In genomic region chr20:341682-342081, GRCh38 we compare ENCODE assay signal across 10 cellular contexts. TPM values are rescaled to one million over a fixed set of nuclear protein-coding genes. Genes with fewer than 3 reads are reported as not detected.
DNase-seq lines count a peak whose midpoint lies in the region; ATAC-seq and TF ChIP-seq lines count a peak whose summit lies in the region.
"Had no signal": no experiment of that assay in that cellular context is flagged by ENCODE, and none has a peak within 500 bp of the region (broad histone marks: within the 10 kb centered on the region; RNA-seq: fewer than 3 reads in every experiment).

No MANE protein-coding gene starts in this region.

- DNase-seq in Daoy (ENCODE audit: low read depth), result peak; percentile 84
- peak; percentile 100 for DNase-seq in M059J (ENCODE audit: low read depth)
- peak; percentile 36 for DNase-seq in adipocyte (ENCODE audit: low read depth)
- DNase-seq in mucosa of descending colon, result peak in 1 of 3 donors; percentile 46
- DNase-seq in activated gamma-delta T cell (lab: John Stamatoyannopoulos, UW), result no peak
- DNase-seq in vagina (ENCODE audit: extremely low spot score in 2 of 2), result no peak
- DNase-seq: NCI-H2029 treated with DMSO at 0.1 percent for 48 hours had no signal

- TF ChIP-seq CTCF in mucosa of descending colon (IDR thresholded peaks at IDR 0.05) (no peak), vagina (IDR thresholded peaks at IDR 0.05) (no peak)

- H3K4me1 ChIP-seq in adipocyte (ENCODE audit: control insufficient read depth, insufficient read depth, low read length) (peaks cover 7% of the 10 kb centered on the region), mucosa of descending colon (ENCODE audit: low read depth) (no peaks in the 10 kb centered on the region), vagina (peaks cover 7% of the 10 kb centered on the region)

- H3K9ac ChIP-seq in adipocyte (ENCODE audit: low read length), result no peak overlapping the region

- H3K27ac ChIP-seq in vagina, result no peak overlapping the region

- H3K27me3 ChIP-seq in adipocyte (replicated peaks; ENCODE audit: control insufficient read depth, insufficient read depth, low read length) (no peaks in the 10 kb centered on the region), vagina (no peaks in the 10 kb centered on the region)

- no peak for TF ChIP-seq POLR2A in vagina (IDR thresholded peaks at IDR 0.05)

- H3K9me3 ChIP-seq in adipocyte (ENCODE audit: control insufficient read depth, low read length), result peaks cover 9% of the 10 kb centered on the region
- peaks cover 8% of the 10 kb centered on the region for H3K9me3 ChIP-seq in mucosa of descending colon
- no peaks in the 10 kb centered on the region for H3K9me3 ChIP-seq in vagina

- ATAC-seq in mucosa of descending colon (peak; percentile 89), HG02571 (IDR thresholded peaks at IDR 0.05; ENCODE audit: unreplicated experiment) (no peak), HG02870 (IDR thresholded peaks at IDR 0.05; ENCODE audit: unreplicated experiment) (no peak)
- ATAC-seq: stimulated activated memory B cell treated with anti-CD40 and anti-IgM and Interleukin-4, amounts not matched to agents 10 μg/mL and 1 μg/mL and 100 μg/mL, for 72 hours had no signal

- H3K36me3 ChIP-seq in adipocyte (ENCODE audit: control insufficient read depth, insufficient read depth, low read length, severe bottlenecking) (no peaks in the 10 kb centered on the region), mucosa of descending colon (ENCODE audit: low read depth) (no peaks in the 10 kb centered on the region), vagina (no peaks in the 10 kb centered on the region)

- no peak overlapping the region for H3K4me3 ChIP-seq in adipocyte (ENCODE audit: low read length)
- H3K4me3 ChIP-seq in mucosa of descending colon, result no peak overlapping the region
- no peak overlapping the region for H3K4me3 ChIP-seq in vagina

- intact Hi-C loops in mucosa of descending colon (cut with DNase I, micrococcal nuclease), result no loop called here
- intact Hi-C loops in vagina (cut with DNase I), result loop anchor here (10.0 kb wide), 1 partner anchor 63 kb away; the partner anchor contains the start of gene RBCK1

RNA-seq across cellular contexts. Expression of gene NRSN2, which starts 5.2 kb away (rescaled TPM):
- total RNA-seq in Daoy (2014; rRNA removed; shearing (Covaris generic)), result 19.2 and 19.3 TPM in 2 replicates
- 102 and 149 TPM in 2 replicates for total RNA-seq in M059J (2014; rRNA removed; shearing (Covaris generic))
- total RNA-seq in mucosa of descending colon (10 to 100 TPM in 2 of 3 donors, 1 to 10 TPM in 1; 8.7 to 21.1 (median 13.1) TPM), vagina (21.6 TPM)

RNA-seq across cellular contexts. Expression of gene SOX12, which starts 16.3 kb away (rescaled TPM):
- 1.1 and 1.5 TPM in 2 replicates for total RNA-seq in Daoy (2014; rRNA removed; shearing (Covaris generic))
- 5.1 and 16.5 TPM in 2 replicates for total RNA-seq in M059J (2014; rRNA removed; shearing (Covaris generic))
- total RNA-seq in mucosa of descending colon (10 to 100 TPM in 1 of 3 donors, 1 to 10 TPM in 2; 3.9 to 24.0 (median 4.5) TPM), vagina (4.4 TPM)

RNA-seq across cellular contexts. Expression of gene TRIB3, which starts 38.9 kb away (rescaled TPM):
- 11.2 and 16.3 TPM in 2 replicates for total RNA-seq in Daoy (2014; rRNA removed; shearing (Covaris generic))
- 34.1 and 35.5 TPM in 2 replicates for total RNA-seq in M059J (2014; rRNA removed; shearing (Covaris generic))
- total RNA-seq in mucosa of descending colon (1 to 10 TPM; 1.4 to 7.4 (median 3.4) TPM), vagina (15.7 TPM)

RNA-seq across cellular contexts. Expression of gene ZCCHC3, which starts 44.3 kb away (rescaled TPM):
- total RNA-seq in Daoy (2014; rRNA removed; shearing (Covaris generic)), result 14.3 and 15.8 TPM in 2 replicates
- total RNA-seq in M059J (2014; rRNA removed; shearing (Covaris generic)), result 12.7 and 16.9 TPM in 2 replicates
- total RNA-seq in mucosa of descending colon, result 10 to 100 TPM; 12.0 to 18.7 (median 12.6) TPM
- 13.8 TPM for total RNA-seq in vagina

RNA-seq across cellular contexts. Expression of gene C20orf96, which starts 51.1 kb away (rescaled TPM):
- 0.51 and 0.57 TPM in 2 replicates for total RNA-seq in Daoy (2014; rRNA removed; shearing (Covaris generic))
- total RNA-seq in M059J (2014; rRNA removed; shearing (Covaris generic)), result 0.91 and 2.2 TPM in 2 replicates
- total RNA-seq in mucosa of descending colon (10 to 100 TPM in 2 of 3 donors, 1 to 10 TPM in 1; 6.8 to 12.1 (median 11.3) TPM), vagina (2.7 TPM)

Comparison
In these comparisons a context has a peak if more than half of its experiments do, and no peak if none do; other contexts are left out.
1. DNase-seq: peak in Daoy (single experiment), M059J (single experiment) and adipocyte (single experiment); none in activated gamma-delta T cell (single experiment) and vagina (0 of 2).